Comparison of ENCODE assay signal across 1 cellular context in the genomic region with DNA sequence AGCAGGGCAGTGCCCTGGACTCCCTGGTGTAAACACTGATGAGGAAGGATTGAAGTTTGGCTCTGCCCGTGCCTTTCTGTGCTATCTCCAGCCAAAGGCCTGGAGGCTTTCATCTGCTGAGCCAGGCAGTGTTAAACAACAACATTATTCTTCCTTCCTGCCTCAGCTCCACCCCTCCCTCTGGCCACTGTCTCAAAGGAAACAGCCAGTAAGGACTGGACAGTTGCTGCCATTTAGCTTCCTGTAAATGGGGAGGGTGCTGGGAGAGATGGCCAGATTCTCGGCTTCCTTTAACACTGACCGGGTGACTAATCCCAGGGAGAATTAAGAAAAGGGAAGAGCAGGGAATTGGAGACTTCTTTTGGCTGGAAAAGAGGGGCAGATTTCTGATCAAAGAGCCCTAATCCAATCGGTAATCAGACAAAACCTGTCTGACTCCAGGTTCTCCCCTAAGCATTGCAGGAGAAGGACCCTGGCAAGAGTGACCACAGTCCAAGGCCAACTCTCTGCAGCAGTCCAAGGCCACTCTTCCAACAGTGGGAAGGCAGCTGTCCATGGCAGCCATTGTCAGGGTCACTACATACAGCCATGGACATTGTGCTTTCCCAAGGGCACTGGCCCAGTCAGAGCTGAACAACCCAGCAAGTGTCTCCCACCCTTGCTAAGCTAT.
TF ChIP-seq lines count a peak whose summit lies in the region.

No MANE protein-coding gene starts in this region.

TF ChIP-seq in HepG2, 621 proteins besides CTCF, POLR2A, EP300 and RAD21 (continued from another document and continues in another):
- TF ChIP-seq MXD1 (CRISPR knock-in tag; IDR thresholded peaks at IDR 0.05) (0 out of 2 replicates have a peak, but pooled peaks have one; percentile 11), SOX13 (IDR thresholded peaks at IDR 0.05) (no peak), SOX13 (CRISPR knock-in tag; conservative IDR thresholded peaks at IDR 0.05 in 1 of 2, IDR thresholded peaks at IDR 0.05 in 1 of 2) (peak in 1 of 2 experiments; percentile 63; a peak in 2 of 4 replicates), ZNF280B (CRISPR knock-in tag; IDR thresholded peaks at IDR 0.05; ENCODE audit: borderline replicate concordance) (no peak), CREB1 (IDR thresholded peaks at IDR 0.05) (no peak), CREB1 (CRISPR knock-in tag; IDR thresholded peaks at IDR 0.05) (no peak), REPIN1 (CRISPR knock-in tag; IDR thresholded peaks at IDR 0.05; ENCODE audit: borderline replicate concordance, low read depth) (peak; percentile 45; the same call in 1 of the 2 replicates), ZNF121 (CRISPR knock-in tag; IDR thresholded peaks at IDR 0.05) (0 out of 2 replicates have a peak, but pooled peaks have one; percentile 41), CEBPB (IDR thresholded peaks at IDR 0.05; ENCODE audit: borderline replicate concordance, low read depth, low read length) (no peak), SALL1 (CRISPR knock-in tag; IDR thresholded peaks at IDR 0.05) (peak; percentile 93), NFE2L1 (CRISPR knock-in tag; IDR thresholded peaks at IDR 0.05; ENCODE audit: borderline replicate concordance) (no peak), MXI1 (IDR thresholded peaks at IDR 0.05; ENCODE audit: borderline replicate concordance, low read depth, low read length) (no peak), ZNF629 (CRISPR knock-in tag; conservative IDR thresholded peaks at IDR 0.05) (no peak), TAF1 (CRISPR knock-in tag; IDR thresholded peaks at IDR 0.05) (no peak), GABPA (IDR thresholded peaks at IDR 0.05; ENCODE audit: low read depth, low read length) (no peak), GABPA (CRISPR knock-in tag; IDR thresholded peaks at IDR 0.05; ENCODE audit: low read depth) (0 out of 2 replicates have a peak, but pooled peaks have one; percentile 47), ZNF460 (CRISPR knock-in tag; IDR thresholded peaks at IDR 0.05; ENCODE audit: borderline replicate concordance) (no peak; the same call in 1 of the 2 replicates), FUBP1 (CRISPR knock-in tag; IDR thresholded peaks at IDR 0.05; ENCODE audit: borderline replicate concordance) (no peak), GFI1 (CRISPR knock-in tag; IDR thresholded peaks at IDR 0.05; ENCODE audit: borderline replicate concordance) (peak; percentile 62; the same call in 1 of the 2 replicates), ARNTL (CRISPR knock-in tag; IDR thresholded peaks at IDR 0.05) (no peak), TRIM24 (CRISPR knock-in tag; IDR thresholded peaks at IDR 0.05) (no peak), SSRP1 (CRISPR knock-in tag; IDR thresholded peaks at IDR 0.05) (no peak), ZNF800 (CRISPR knock-in tag; IDR thresholded peaks at IDR 0.05) (no peak), ZMYM3 (CRISPR knock-in tag; IDR thresholded peaks at IDR 0.05) (peak; percentile 72; the same call in 1 of the 2 replicates), DBP (CRISPR knock-in tag; IDR thresholded peaks at IDR 0.05; ENCODE audit: not compliant biosample characterization) (no peak), ZNF569 (CRISPR knock-in tag; IDR thresholded peaks at IDR 0.05; ENCODE audit: borderline replicate concordance) (no peak), MYPOP (CRISPR knock-in tag; IDR thresholded peaks at IDR 0.05) (0 out of 2 replicates have a peak, but pooled peaks have one; percentile 28), ZBTB7B (CRISPR knock-in tag; IDR thresholded peaks at IDR 0.05) (no peak; the same call in 1 of the 2 replicates), KDM5B (CRISPR knock-in tag; IDR thresholded peaks at IDR 0.05; ENCODE audit: borderline replicate concordance) (peak; percentile 43; the same call in 1 of the 2 replicates), GATAD2A (CRISPR knock-in tag; IDR thresholded peaks at IDR 0.05) (peak; percentile 78), MZF1 (CRISPR knock-in tag; IDR thresholded peaks at IDR 0.05; ENCODE audit: borderline replicate concordance) (no peak)
- TF ChIP-seq, protein P1, sequence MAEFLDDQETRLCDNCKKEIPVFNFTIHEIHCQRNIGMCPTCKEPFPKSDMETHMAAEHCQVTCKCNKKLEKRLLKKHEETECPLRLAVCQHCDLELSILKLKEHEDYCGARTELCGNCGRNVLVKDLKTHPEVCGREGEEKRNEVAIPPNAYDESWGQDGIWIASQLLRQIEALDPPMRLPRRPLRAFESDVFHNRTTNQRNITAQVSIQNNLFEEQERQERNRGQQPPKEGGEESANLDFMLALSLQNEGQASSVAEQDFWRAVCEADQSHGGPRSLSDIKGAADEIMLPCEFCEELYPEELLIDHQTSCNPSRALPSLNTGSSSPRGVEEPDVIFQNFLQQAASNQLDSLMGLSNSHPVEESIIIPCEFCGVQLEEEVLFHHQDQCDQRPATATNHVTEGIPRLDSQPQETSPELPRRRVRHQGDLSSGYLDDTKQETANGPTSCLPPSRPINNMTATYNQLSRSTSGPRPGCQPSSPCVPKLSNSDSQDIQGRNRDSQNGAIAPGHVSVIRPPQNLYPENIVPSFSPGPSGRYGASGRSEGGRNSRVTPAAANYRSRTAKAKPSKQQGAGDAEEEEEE (CRISPR knock-in tag; IDR thresholded peaks at IDR 0.05; ENCODE audit: borderline replicate concordance) = no peak
- TF ChIP-seq, protein P2, sequence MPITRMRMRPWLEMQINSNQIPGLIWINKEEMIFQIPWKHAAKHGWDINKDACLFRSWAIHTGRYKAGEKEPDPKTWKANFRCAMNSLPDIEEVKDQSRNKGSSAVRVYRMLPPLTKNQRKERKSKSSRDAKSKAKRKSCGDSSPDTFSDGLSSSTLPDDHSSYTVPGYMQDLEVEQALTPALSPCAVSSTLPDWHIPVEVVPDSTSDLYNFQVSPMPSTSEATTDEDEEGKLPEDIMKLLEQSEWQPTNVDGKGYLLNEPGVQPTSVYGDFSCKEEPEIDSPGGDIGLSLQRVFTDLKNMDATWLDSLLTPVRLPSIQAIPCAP (CRISPR knock-in tag; IDR thresholded peaks at IDR 0.05; ENCODE audit: low read depth) = no peak
- TF ChIP-seq, protein P3, sequence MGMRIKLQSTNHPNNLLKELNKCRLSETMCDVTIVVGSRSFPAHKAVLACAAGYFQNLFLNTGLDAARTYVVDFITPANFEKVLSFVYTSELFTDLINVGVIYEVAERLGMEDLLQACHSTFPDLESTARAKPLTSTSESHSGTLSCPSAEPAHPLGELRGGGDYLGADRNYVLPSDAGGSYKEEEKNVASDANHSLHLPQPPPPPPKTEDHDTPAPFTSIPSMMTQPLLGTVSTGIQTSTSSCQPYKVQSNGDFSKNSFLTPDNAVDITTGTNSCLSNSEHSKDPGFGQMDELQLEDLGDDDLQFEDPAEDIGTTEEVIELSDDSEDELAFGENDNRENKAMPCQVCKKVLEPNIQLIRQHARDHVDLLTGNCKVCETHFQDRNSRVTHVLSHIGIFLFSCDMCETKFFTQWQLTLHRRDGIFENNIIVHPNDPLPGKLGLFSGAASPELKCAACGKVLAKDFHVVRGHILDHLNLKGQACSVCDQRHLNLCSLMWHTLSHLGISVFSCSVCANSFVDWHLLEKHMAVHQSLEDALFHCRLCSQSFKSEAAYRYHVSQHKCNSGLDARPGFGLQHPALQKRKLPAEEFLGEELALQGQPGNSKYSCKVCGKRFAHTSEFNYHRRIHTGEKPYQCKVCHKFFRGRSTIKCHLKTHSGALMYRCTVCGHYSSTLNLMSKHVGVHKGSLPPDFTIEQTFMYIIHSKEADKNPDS (CRISPR knock-in tag; IDR thresholded peaks at IDR 0.05) = no peak
- TF ChIP-seq, protein P4, sequence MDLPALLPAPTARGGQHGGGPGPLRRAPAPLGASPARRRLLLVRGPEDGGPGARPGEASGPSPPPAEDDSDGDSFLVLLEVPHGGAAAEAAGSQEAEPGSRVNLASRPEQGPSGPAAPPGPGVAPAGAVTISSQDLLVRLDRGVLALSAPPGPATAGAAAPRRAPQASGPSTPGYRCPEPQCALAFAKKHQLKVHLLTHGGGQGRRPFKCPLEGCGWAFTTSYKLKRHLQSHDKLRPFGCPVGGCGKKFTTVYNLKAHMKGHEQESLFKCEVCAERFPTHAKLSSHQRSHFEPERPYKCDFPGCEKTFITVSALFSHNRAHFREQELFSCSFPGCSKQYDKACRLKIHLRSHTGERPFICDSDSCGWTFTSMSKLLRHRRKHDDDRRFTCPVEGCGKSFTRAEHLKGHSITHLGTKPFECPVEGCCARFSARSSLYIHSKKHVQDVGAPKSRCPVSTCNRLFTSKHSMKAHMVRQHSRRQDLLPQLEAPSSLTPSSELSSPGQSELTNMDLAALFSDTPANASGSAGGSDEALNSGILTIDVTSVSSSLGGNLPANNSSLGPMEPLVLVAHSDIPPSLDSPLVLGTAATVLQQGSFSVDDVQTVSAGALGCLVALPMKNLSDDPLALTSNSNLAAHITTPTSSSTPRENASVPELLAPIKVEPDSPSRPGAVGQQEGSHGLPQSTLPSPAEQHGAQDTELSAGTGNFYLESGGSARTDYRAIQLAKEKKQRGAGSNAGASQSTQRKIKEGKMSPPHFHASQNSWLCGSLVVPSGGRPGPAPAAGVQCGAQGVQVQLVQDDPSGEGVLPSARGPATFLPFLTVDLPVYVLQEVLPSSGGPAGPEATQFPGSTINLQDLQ (CRISPR knock-in tag; IDR thresholded peaks at IDR 0.05) = peak; percentile 36; the same call in 1 of the 2 replicates
- TF ChIP-seq, protein P5, sequence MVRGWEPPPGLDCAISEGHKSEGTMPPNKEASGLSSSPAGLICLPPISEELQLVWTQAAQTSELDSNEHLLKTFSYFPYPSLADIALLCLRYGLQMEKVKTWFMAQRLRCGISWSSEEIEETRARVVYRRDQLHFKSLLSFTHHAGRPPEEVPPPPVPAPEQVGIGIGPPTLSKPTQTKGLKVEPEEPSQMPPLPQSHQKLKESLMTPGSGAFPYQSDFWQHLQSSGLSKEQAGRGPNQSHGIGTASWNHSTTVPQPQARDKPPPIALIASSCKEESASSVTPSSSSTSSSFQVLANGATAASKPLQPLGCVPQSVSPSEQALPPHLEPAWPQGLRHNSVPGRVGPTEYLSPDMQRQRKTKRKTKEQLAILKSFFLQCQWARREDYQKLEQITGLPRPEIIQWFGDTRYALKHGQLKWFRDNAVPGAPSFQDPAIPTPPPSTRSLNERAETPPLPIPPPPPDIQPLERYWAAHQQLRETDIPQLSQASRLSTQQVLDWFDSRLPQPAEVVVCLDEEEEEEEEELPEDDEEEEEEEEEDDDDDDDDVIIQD (CRISPR knock-in tag; IDR thresholded peaks at IDR 0.05; ENCODE audit: low read depth) = peak; percentile 97
- TF ChIP-seq, protein P6, sequence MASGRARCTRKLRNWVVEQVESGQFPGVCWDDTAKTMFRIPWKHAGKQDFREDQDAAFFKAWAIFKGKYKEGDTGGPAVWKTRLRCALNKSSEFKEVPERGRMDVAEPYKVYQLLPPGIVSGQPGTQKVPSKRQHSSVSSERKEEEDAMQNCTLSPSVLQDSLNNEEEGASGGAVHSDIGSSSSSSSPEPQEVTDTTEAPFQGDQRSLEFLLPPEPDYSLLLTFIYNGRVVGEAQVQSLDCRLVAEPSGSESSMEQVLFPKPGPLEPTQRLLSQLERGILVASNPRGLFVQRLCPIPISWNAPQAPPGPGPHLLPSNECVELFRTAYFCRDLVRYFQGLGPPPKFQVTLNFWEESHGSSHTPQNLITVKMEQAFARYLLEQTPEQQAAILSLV (CRISPR knock-in tag; IDR thresholded peaks at IDR 0.05; ENCODE audit: borderline replicate concordance) = peak; percentile 67; the same call in 1 of the 2 replicates
